Comparison of ENCODE assay signal across 8 cellular contexts in genomic region chr6:26027491-26028211, GRCh38. TPM values are rescaled to one million over a fixed set of nuclear protein-coding genes. Genes with fewer than 3 reads are reported as not detected.
DNase-seq lines count a peak whose midpoint lies in the region; ATAC-seq, FAIRE-seq and TF ChIP-seq lines count a peak whose summit lies in the region.

No MANE protein-coding gene starts in this region.

- no peak for TF ChIP-seq POLR2A in A549 (IDR thresholded peaks at IDR 0.05; ENCODE audit: low read length)
- TF ChIP-seq POLR2A in IMR-90 (IDR thresholded peaks at IDR 0.05; ENCODE audit: low read depth, low read length), result no peak
- no peak for TF ChIP-seq POLR2A in breast epithelium (IDR thresholded peaks at IDR 0.05)

- H3K9ac ChIP-seq in IMR-90 (ENCODE audit: low read depth, low read length), result peak overlapping the region; percentile 15; the same call in 1 of the 2 replicates

- H2BK15ac ChIP-seq in IMR-90 (ENCODE audit: low read depth, low read length), result 0 out of 3 replicates have a peak overlapping the region, but pooled peaks have one; percentile 34

- H2AK9ac ChIP-seq in IMR-90 (replicated peaks; ENCODE audit: low read depth, low read length, poor library complexity), result no peak overlapping the region

- H4K20me1 ChIP-seq in IMR-90 (ENCODE audit: insufficient read depth, low read length), result no peaks in the 10 kb centered on the region

- no peaks in the 10 kb centered on the region for H3K79me1 ChIP-seq in IMR-90 (ENCODE audit: low read depth in 1 of 2, low read length in 2 of 2)

- H2BK20ac ChIP-seq in IMR-90 (ENCODE audit: low read depth, low read length), result 0 out of 2 replicates have a peak overlapping the region, but pooled peaks have one; percentile 9

- no peak for ATAC-seq in A549
- ATAC-seq in IMR-90 (ENCODE audit: low read depth), result no peak
- ATAC-seq in omental fat pad (ENCODE audit: low FRiP score), result no peak

- CTCF ChIA-PET in A549 (lab: Yijun Ruan, JAX) (interaction anchor here (0.6 to 2.8 kb wide), 5 partner anchors 16 to 96 kb away, joined by 3 to 24 read pairs (median 4); a partner anchor contains a TSS), IMR-90 (lab: Yijun Ruan, JAX) (interaction anchor here (0.8 kb wide), 1 partner anchor 10 kb away, joined by 3 read pairs; a partner anchor contains a TSS)

- H3K4me3 ChIP-seq in A549 (peak overlapping the region; percentile 69), IMR-90 (ENCODE audit: insufficient read depth, low read depth, low read length) (peak overlapping the region; percentile 68), breast epithelium (peak overlapping the region; percentile 59 to 81 (median 61)), muscle layer of duodenum (ENCODE audit: low read depth in 1 of 2, low read length in 2 of 2) (peak overlapping the region; percentile 72 to 75)

- no peak for TF ChIP-seq CTCF in A549 (IDR thresholded peaks at IDR 0.05)
- TF ChIP-seq CTCF in IMR-90 (conservative IDR thresholded peaks at IDR 0.05; ENCODE audit: low read depth, low read length), result no peak
- TF ChIP-seq CTCF in breast epithelium (IDR thresholded peaks at IDR 0.05), result no peak
- no peak for TF ChIP-seq CTCF in omental fat pad (IDR thresholded peaks at IDR 0.05)

- POLR2A ChIA-PET in A549 (lab: Yijun Ruan, JAX) (interaction anchor here (1.2 to 10.6 kb wide), 8 partner anchors 11 to 1865 kb away, joined by 3 to 238 read pairs (median 16); a partner anchor contains a TSS), IMR-90 (lab: Charles Lee; ENCODE audit: unreplicated experiment) (interaction anchor here (1.0 kb wide), 1 partner anchor 1105 kb away, joined by 11 read pairs; a partner anchor contains a TSS)

- 0 out of 4 replicates have a peak overlapping the region, but pooled peaks of 1 of the 2 experiments have one; percentile 36 for H4K8ac ChIP-seq in IMR-90 (ENCODE audit: low read depth in 2 of 2, low read length in 2 of 2)

- in situ Hi-C loops in IMR-90 (cut with MboI; ENCODE audit: low sequenced_read_pairs), result no loop called here

- H2AK5ac ChIP-seq in IMR-90 (ENCODE audit: low read depth, low read length), result no peak overlapping the region

- BruUV-seq in IMR-90 (replicated peaks; lab: Mats Ljungman, UMichigan), result no TSS peak

- H3K23ac ChIP-seq in IMR-90 (ENCODE audit: low read depth, low read length), result no peak overlapping the region

- H2AFZ ChIP-seq in IMR-90 (replicated peaks; ENCODE audit: low read length, poor library complexity), result no peak overlapping the region

- H3K27me3 ChIP-seq in IMR-90 (ENCODE audit: control insufficient read depth, insufficient read depth, low read length) (no peaks in the 10 kb centered on the region), breast epithelium (no peaks in the 10 kb centered on the region), muscle layer of duodenum (ENCODE audit: low read depth, low read length) (no peaks in the 10 kb centered on the region)

- H4K5ac ChIP-seq in IMR-90 (ENCODE audit: low read depth, low read length), result no peak overlapping the region

- intact Hi-C loops in IMR-90 (cut with micrococcal nuclease), result loop anchor here (10.0 kb wide), 1 partner anchor 1807 kb away; a partner anchor contains a TSS
- intact Hi-C loops in breast epithelium (cut with DNase I; ENCODE audit: low total_unique reads), result no loop called here

- peak overlapping the region; percentile 43 for H2BK120ac ChIP-seq in IMR-90 (ENCODE audit: low read depth, low read length)

- peak overlapping the region; percentile 14; the same call in 1 of the 2 replicates for H3K4ac ChIP-seq in IMR-90 (ENCODE audit: low read depth, low read length)

- no peak overlapping the region for H3K18ac ChIP-seq in IMR-90 (ENCODE audit: low read depth, low read length)

- no peak for TF ChIP-seq RAD21 in A549 (conservative IDR thresholded peaks at IDR 0.05 in 1 of 2, IDR thresholded peaks at IDR 0.05 in 1 of 2)
- TF ChIP-seq RAD21 in IMR-90 (IDR thresholded peaks at IDR 0.05; ENCODE audit: low read length), result no peak

- WGBS in A549 (ENCODE audit: missing lambda C conversion rate), result 16% methylated on average over 9 of the region's 9 CpGs
- WGBS in IMR-90 (ENCODE audit: extremely low coverage in 2 of 2, insufficient read length in 1 of 2), 2 experiments, result no CpG with 5 or more reads among the region's 9 CpGs

- FAIRE-seq in A549 (lab: Jason Lieb, UNC), result no peak

- dilution Hi-C loops in IMR-90 (cut with HindIII; ENCODE audit: low sequenced_read_pairs, unreplicated experiment), result no loop called here

- peaks cover 48% of the 10 kb centered on the region for H3K4me1 ChIP-seq in A549
- H3K4me1 ChIP-seq in IMR-90 (ENCODE audit: control insufficient read depth, insufficient read depth, low read length), result peaks cover 4% of the 10 kb centered on the region
- no peaks in the 10 kb centered on the region for H3K4me1 ChIP-seq in breast epithelium
- peaks cover 8 to 12% of the 10 kb centered on the region in 2 donors for H3K4me1 ChIP-seq in muscle layer of duodenum (ENCODE audit: control insufficient read depth in 1 of 2, insufficient read depth in 2 of 2, low read length in 2 of 2)

- no peak overlapping the region for H3K14ac ChIP-seq in IMR-90 (replicated peaks; ENCODE audit: low read depth, low read length)

- no peak overlapping the region for H3K56ac ChIP-seq in IMR-90 (ENCODE audit: extremely low read depth, insufficient read depth, low read length)

- H3K4me2 ChIP-seq in A549 (peak overlapping the region; percentile 94), IMR-90 (ENCODE audit: low read depth, low read length) (peak overlapping the region; percentile 93)

- H3K27ac ChIP-seq in A549 (peak overlapping the region; percentile 95 to 100), IMR-90 (ENCODE audit: insufficient read depth, low read length) (peak overlapping the region; percentile 18; the same call in 1 of the 2 replicates), breast epithelium (peak overlapping the region; percentile 97 to 98), muscle layer of duodenum (ENCODE audit: low read length) (peak overlapping the region; percentile 97)

- H3K9me3 ChIP-seq in A549 (no peaks in the 10 kb centered on the region), IMR-90 (ENCODE audit: control insufficient read depth, insufficient read depth, low read length) (no peaks in the 10 kb centered on the region), breast epithelium (no peaks in the 10 kb centered on the region), muscle layer of duodenum (ENCODE audit: control insufficient read depth in 1 of 2, low read length in 2 of 2) (no peaks in the 10 kb centered on the region)

- no peaks in the 10 kb centered on the region for H3K36me3 ChIP-seq in IMR-90 (ENCODE audit: control insufficient read depth, insufficient read depth, low read length)
- H3K36me3 ChIP-seq in breast epithelium, result no peaks in the 10 kb centered on the region
- H3K36me3 ChIP-seq in muscle layer of duodenum (ENCODE audit: control insufficient read depth in 1 of 2, insufficient read depth in 2 of 2, low read length in 2 of 2), result no peaks in the 10 kb centered on the region

- H2BK5ac ChIP-seq in IMR-90 (ENCODE audit: low read depth, low read length, poor library complexity, severe bottlenecking), result peak overlapping the region; percentile 93

- DNase-seq in A549 (ENCODE audit: low read depth in 1 of 2, low spot score in 1 of 2), result no peak
- DNase-seq in IMR-90, result no peak
- DNase-seq in breast epithelium (ENCODE audit: low spot score in 2 of 2), result no peak
- DNase-seq in omental fat pad (ENCODE audit: low spot score), result no peak
- no peak for DNase-seq in stimulated activated CD4-positive, alpha-beta T cell treated with anti-CD3 and anti-CD28 coated beads, Interleukin-1b, Interleukin-23, amount 100 ng/mL, for 48 hours
- no peak for DNase-seq in NCI-H1105 treated with DMSO at 0.1 percent for 48 hours (lab: John Stamatoyannopoulos, UW)
- DNase-seq in COR-L47 (lab: John Stamatoyannopoulos, UW), result no peak

- H4K91ac ChIP-seq in IMR-90 (ENCODE audit: insufficient read depth, low read depth, low read length), result peak overlapping the region; percentile 17; the same call in 1 of the 2 replicates

- no peak; a peak in 1 of 5 replicates for TF ChIP-seq EP300 in A549 (IDR thresholded peaks at IDR 0.05)

- no peaks in the 10 kb centered on the region for H3K9me1 ChIP-seq in IMR-90 (ENCODE audit: insufficient read depth, low read length)

TF ChIP-seq in A549, 52 proteins besides CTCF, POLR2A, EP300 and RAD21:
- TF ChIP-seq E2F6 (IDR thresholded peaks at IDR 0.05; ENCODE audit: borderline replicate concordance, low read depth), result peak; percentile 19; the same call in 1 of the 2 replicates
- TF ChIP-seq CBX2 (IDR thresholded peaks at IDR 0.05; ENCODE audit: borderline replicate concordance, low read depth), result no peak
- no peak for TF ChIP-seq MAZ (IDR thresholded peaks at IDR 0.05; ENCODE audit: borderline replicate concordance, low read depth, low read length)

TF ChIP-seq in IMR-90, 13 proteins besides CTCF, POLR2A, EP300 and RAD21 (continues in another document):
- TF ChIP-seq BHLHE40 (IDR thresholded peaks at IDR 0.05; ENCODE audit: low read depth, low read length), result no peak
- no peak for TF ChIP-seq CHD1 (IDR thresholded peaks at IDR 0.05; ENCODE audit: low read depth, low read length)
- TF ChIP-seq RCOR1 (IDR thresholded peaks at IDR 0.05; ENCODE audit: insufficient replicate concordance, low read length), result no peak
- no peak for TF ChIP-seq MXI1 (IDR thresholded peaks at IDR 0.05; ENCODE audit: borderline replicate concordance, low read depth, low read length)
- no peak for TF ChIP-seq NFE2L2 (IDR thresholded peaks at IDR 0.05; ENCODE audit: low read depth, low read length)
- no peak for TF ChIP-seq SMC3 (IDR thresholded peaks at IDR 0.05; ENCODE audit: low read depth, low read length)
- no peak for TF ChIP-seq MAZ (IDR thresholded peaks at IDR 0.05; ENCODE audit: borderline replicate concordance, low read depth, low read length)
- TF ChIP-seq USF2 (IDR thresholded peaks at IDR 0.05; ENCODE audit: low read depth, low read length), result no peak

RNA-seq across cellular contexts. Expression of gene HFE, which starts 59.6 kb away (rescaled TPM):
- polyA plus RNA-seq in A549 (2011; rRNA removed) (31.7 and 35.9 TPM in 2 replicates), A549 (2017; fragmentation: RNase III; extraction: RNeasy Plus Mini Kit Qiagen cat#74134 plus additional on column Dnase treatment) (15.5 to 19.9 TPM (median 18.1 TPM) in 3 replicates), IMR-90 (2012; rRNA removed) (11.7 and 15.7 TPM in 2 replicates)
- 14.3 and 14.8 TPM in 2 replicates for polyA plus RNA-seq in A549 (2012; cell fraction: cytosol; rRNA removed)
- 16.5 and 16.8 TPM in 2 replicates for polyA plus RNA-seq in A549 (2012; cell fraction: nucleus; rRNA removed)
- polyA minus RNA-seq in A549 (2011; rRNA and poly(A)+ RNA removed), result 25.1 and 35.6 TPM in 2 replicates
- total RNA-seq in IMR-90 (2012; rRNA removed) (13.6 and 14.9 TPM in 2 replicates), breast epithelium (1 to 10 TPM; 5.6 to 9.4 (median 8.6) TPM), omental fat pad (10 to 100 TPM in 1 of 4 donors, 1 to 10 TPM in 3; 5.3 to 10.7 (median 8.8) TPM)
- 9.0 and 14.0 TPM in 2 replicates for polyA plus RNA-seq in IMR-90 (2012; cell fraction: cytosol; rRNA removed)
- polyA plus RNA-seq in IMR-90 (2012; cell fraction: nucleus; rRNA removed; ENCODE audit: low replicate concordance), result 8.4 and 16.6 TPM in 2 replicates

Comparison
In these comparisons a context has a peak if more than half of its experiments do, and no peak if none do; other contexts are left out.
1. H3K27ac ChIP-seq: peak in every context shown above with its lines; median percentile 98 in A549; 98 in breast epithelium; 97 in muscle layer of duodenum; 18 in IMR-90.